ENCODE assay signal across 12 cellular contexts in genomic region chr9:109733690-109734089, GRCh38. TPM values are rescaled to one million over a fixed set of nuclear protein-coding genes. Genes with fewer than 3 reads are reported as not detected.
DNase-seq lines count a peak whose midpoint lies in the region; ATAC-seq and TF ChIP-seq lines count a peak whose summit lies in the region.
"Had no signal": no experiment of that assay in that cellular context is flagged by ENCODE, and none has a peak within 500 bp of the region (broad histone marks: within the 10 kb centered on the region; RNA-seq: fewer than 3 reads in every experiment).

No MANE protein-coding gene starts in this region.

- H3K9me3 ChIP-seq in BLaER1 treated with 17β-estradiol and CSF1 and Interleukin-3, amounts not matched to agents 10 nM and 100 nM (replicated peaks in 1 of 11), result peaks cover 0 to 23% (median 0%) of the 10 kb centered on the region in 11 experiments; a peak in 5 of 22 replicates
- H3K9me3 ChIP-seq: ascending aorta, gastrocnemius medialis had no signal

- no peak overlapping the region for H3K4me3 Mint-ChIP-seq in activated T-helper 17 cell treated with anti-CD3 and anti-CD28 coated beads, Interleukin-2, amount 50 U/mL, for 72 hours
- H3K4me3 Mint-ChIP-seq in naive thymus-derived CD8-positive, alpha-beta T cell, result no peak overlapping the region
- H3K4me3 Mint-ChIP-seq: T-helper 17 cell had no signal

- no peak for TF ChIP-seq CTCF in astrocyte of the cerebellum (IDR thresholded peaks at IDR 0.05; ENCODE audit: low read depth, low read length, missing control alignments)
- no peak for TF ChIP-seq CTCF in kidney epithelial cell (IDR thresholded peaks at IDR 0.05; ENCODE audit: insufficient read depth, low read length, poor library complexity, severe bottlenecking)
- TF ChIP-seq CTCF in GM13977 (IDR thresholded peaks at IDR 0.05; ENCODE audit: extremely low read depth, insufficient read depth, missing control alignments), result no peak

- H3K4me1 ChIP-seq in BLaER1 treated with 17β-estradiol and CSF1 and Interleukin-3, amounts not matched to agents 10 nM and 100 nM, result peaks cover 0 to 27% (median 13%) of the 10 kb centered on the region in 10 experiments; a peak in 14 of 20 replicates

- H3K36me3 ChIP-seq in BLaER1 treated with 17β-estradiol and CSF1 and Interleukin-3, amounts not matched to agents 10 nM and 100 nM, result no peaks in the 10 kb centered on the region
- H3K36me3 ChIP-seq in kidney epithelial cell (ENCODE audit: control insufficient read depth, insufficient read depth, low read length), result no peaks in the 10 kb centered on the region
- H3K36me3 ChIP-seq: ascending aorta, gastrocnemius medialis had no signal

- H3K4me3 ChIP-seq in BLaER1 treated with 17β-estradiol and CSF1 and Interleukin-3, amounts not matched to agents 10 nM and 100 nM, result no peak overlapping the region
- H3K4me3 ChIP-seq in astrocyte of the cerebellum (ENCODE audit: low read depth, low read length) (no peak overlapping the region), kidney epithelial cell (ENCODE audit: low read depth, low read length) (no peak overlapping the region)
- H3K4me3 ChIP-seq: ascending aorta, gastrocnemius medialis had no signal

- no peak overlapping the region for H3K9ac ChIP-seq in BLaER1 treated with 17β-estradiol and CSF1 and Interleukin-3, amounts not matched to agents 10 nM and 100 nM

- no peaks in the 10 kb centered on the region for H3K4me1 Mint-ChIP-seq in activated T-helper 17 cell treated with anti-CD3 and anti-CD28 coated beads, Interleukin-2, amount 50 U/mL, for 72 hours
- no peaks in the 10 kb centered on the region for H3K4me1 Mint-ChIP-seq in naive thymus-derived CD8-positive, alpha-beta T cell
- H3K4me1 Mint-ChIP-seq: T-helper 17 cell had no signal

- no peaks in the 10 kb centered on the region for H3K36me3 Mint-ChIP-seq in activated T-helper 17 cell treated with anti-CD3 and anti-CD28 coated beads, Interleukin-2, amount 50 U/mL, for 72 hours (ENCODE audit: low read depth)
- no peaks in the 10 kb centered on the region for H3K36me3 Mint-ChIP-seq in naive thymus-derived CD8-positive, alpha-beta T cell

- H3K4me2 ChIP-seq in BLaER1 treated with 17β-estradiol and CSF1 and Interleukin-3, amounts not matched to agents 10 nM and 100 nM, result peak overlapping the region in 9 of 11 experiments; percentile 8 to 70 (median 57); a peak in 15 of 22 replicates

- intact Hi-C loops in posterior cingulate gyrus (cut with DNase I), result no loop called here

- H3K27ac Mint-ChIP-seq in activated T-helper 17 cell treated with anti-CD3 and anti-CD28 coated beads, Interleukin-2, amount 50 U/mL, for 72 hours, result no peak overlapping the region
- H3K27ac Mint-ChIP-seq in naive thymus-derived CD8-positive, alpha-beta T cell, result no peak overlapping the region
- H3K27ac Mint-ChIP-seq: T-helper 17 cell had no signal

- H4K20me1 ChIP-seq in BLaER1 treated with 17β-estradiol and CSF1 and Interleukin-3, amounts not matched to agents 10 nM and 100 nM, result no peaks in the 10 kb centered on the region

- in situ Hi-C loops in KBM-7 (cut with MboI; ENCODE audit: low pct_unique_long_range_greater_than_20kb, low sequenced_read_pairs) (no loop called here), astrocyte of the cerebellum (cut with HindIII; ENCODE audit: low sequenced_read_pairs) (no loop called here), GM13977 (cut with MboI; ENCODE audit: low pct_unique_long_range_greater_than_20kb, low sequenced_read_pairs, unreplicated experiment) (no loop called here)

- no peak for ATAC-seq in activated T-helper 17 cell treated with anti-CD3 and anti-CD28 coated beads, Interleukin-2, amount 50 U/mL, for 72 hours (replicated peaks)
- no peak for ATAC-seq in naive thymus-derived CD8-positive, alpha-beta T cell
- ATAC-seq: T-helper 17 cell had no signal

- H3K27me3 Mint-ChIP-seq in activated T-helper 17 cell treated with anti-CD3 and anti-CD28 coated beads, Interleukin-2, amount 50 U/mL, for 72 hours, result peaks cover 15% of the 10 kb centered on the region
- peaks cover 9 to 19% (median 12%) of the 10 kb centered on the region in 5 donors for H3K27me3 Mint-ChIP-seq in naive thymus-derived CD8-positive, alpha-beta T cell

- peak; percentile 18 for DNase-seq in KBM-7
- DNase-seq in astrocyte of the cerebellum (ENCODE audit: low read depth), result peak; percentile 27
- DNase-seq in kidney epithelial cell (ENCODE audit: low read depth), result peak; percentile 19
- no peak for DNase-seq in posterior cingulate gyrus
- DNase-seq in naive thymus-derived CD8-positive, alpha-beta T cell, result no peak
- DNase-seq in GM13977 (ENCODE audit: low spot score), result no peak
- DNase-seq: gastrocnemius medialis, NCI-H748 treated with DMSO at 0.1 percent for 48 hours, T-helper 17 cell had no signal

- H3K27ac ChIP-seq in BLaER1 treated with 17β-estradiol and CSF1 and Interleukin-3, amounts not matched to agents 10 nM and 100 nM, result peak overlapping the region in 6 of 11 experiments; percentile 35 to 65 (median 61); a peak in 11 of 22 replicates
- H3K27ac ChIP-seq: ascending aorta, gastrocnemius medialis had no signal

- no peaks in the 10 kb centered on the region for H3K27me3 ChIP-seq in BLaER1 treated with 17β-estradiol and CSF1 and Interleukin-3, amounts not matched to agents 10 nM and 100 nM
- H3K27me3 ChIP-seq in kidney epithelial cell (ENCODE audit: control insufficient read depth, insufficient read depth, low read length), result no peaks in the 10 kb centered on the region
- H3K27me3 ChIP-seq: ascending aorta, gastrocnemius medialis had no signal

- H3K9me3 Mint-ChIP-seq in activated T-helper 17 cell treated with anti-CD3 and anti-CD28 coated beads, Interleukin-2, amount 50 U/mL, for 72 hours, result no peaks in the 10 kb centered on the region
- peaks cover 0 to 8% (median 2%) of the 10 kb centered on the region in 9 donors for H3K9me3 Mint-ChIP-seq in naive thymus-derived CD8-positive, alpha-beta T cell

- POLR2A ChIA-PET in naive thymus-derived CD8-positive, alpha-beta T cell (lab: Charles Lee), result no interaction called here

RNA-seq across cellular contexts. Expression of gene PALM2AKAP2, which starts 46.3 kb away (rescaled TPM):
- 10.1 and 19.3 TPM in 2 replicates for total RNA-seq in kidney epithelial cell
- 1 to 10 TPM; 1.5 to 3.5 TPM for total RNA-seq in activated T-helper 17 cell treated with anti-CD3 and anti-CD28 coated beads, Interleukin-2, amount 50 U/mL, for 72 hours
- total RNA-seq in naive thymus-derived CD8-positive, alpha-beta T cell, result not detected
- polyA plus RNA-seq in naive thymus-derived CD8-positive, alpha-beta T cell, result not detected
- total RNA-seq: T-helper 17 cell had no signal

Comparison
In these comparisons a context has a peak if more than half of its experiments do, and no peak if none do; other contexts are left out.
1. DNase-seq: peak in KBM-7 (single experiment), astrocyte of the cerebellum (single experiment) and kidney epithelial cell (single experiment); none in posterior cingulate gyrus (0 of 10), naive thymus-derived CD8-positive, alpha-beta T cell (0 of 10) and GM13977 (single experiment).